ENCODE assay signal across 8 cellular contexts in the genomic region with DNA sequence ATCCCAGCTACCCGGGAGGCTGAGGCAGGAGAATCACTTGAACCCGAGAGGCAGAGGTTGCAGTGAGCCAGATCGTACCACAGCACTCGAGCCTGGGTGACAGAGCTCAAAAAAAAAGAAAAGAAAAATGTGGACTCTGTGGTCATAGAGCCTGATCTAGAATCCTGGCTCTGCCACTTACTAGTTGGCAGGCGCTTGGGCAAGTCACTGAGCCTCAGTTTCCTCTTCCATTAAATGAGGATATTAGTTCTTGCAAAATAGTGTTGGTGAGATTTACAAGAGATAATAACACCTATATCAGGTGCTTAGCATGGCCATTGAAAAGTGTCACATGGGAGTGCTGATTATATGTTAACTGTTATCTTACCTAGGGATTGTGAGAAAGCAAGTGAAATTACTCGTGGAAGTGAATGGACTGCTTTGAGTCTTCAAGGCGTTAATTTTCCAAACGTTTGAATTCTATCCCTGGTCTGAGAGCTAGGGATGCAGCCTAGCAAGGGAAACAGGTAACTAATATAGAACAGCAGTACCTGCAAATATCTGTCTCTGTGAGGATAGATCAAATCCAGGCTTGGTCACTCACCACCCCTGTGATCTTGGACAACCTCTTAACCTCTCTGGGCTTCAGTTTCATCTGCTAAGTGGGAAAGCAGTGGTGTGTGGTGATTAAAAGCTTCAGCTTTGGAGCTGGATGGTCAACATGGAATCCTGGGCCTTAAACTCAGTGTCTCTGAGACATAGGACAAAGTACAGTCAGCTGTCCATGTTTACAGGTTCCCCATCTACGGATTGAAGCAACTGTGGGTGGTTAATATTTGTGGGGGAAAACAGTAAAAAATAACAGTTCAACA. TPM values are rescaled to one million over a fixed set of nuclear protein-coding genes. Genes with fewer than 3 reads are reported as not detected.
DNase-seq lines count a peak whose midpoint lies in the region; ATAC-seq and TF ChIP-seq lines count a peak whose summit lies in the region.

No MANE protein-coding gene starts in this region.

- ATAC-seq in HG03520 (IDR thresholded peaks at IDR 0.05; ENCODE audit: unreplicated experiment): no peak

- no peaks in the 10 kb centered on the region for H3K27me3 Mint-ChIP-seq in activated naive CD8-positive, alpha-beta T cell treated with anti-CD3 and anti-CD28 coated beads for 36 hours

- no peaks in the 10 kb centered on the region for H3K9me3 ChIP-seq in tibial artery

- peak; percentile 53 for DNase-seq in activated CD8-positive, alpha-beta memory T cell treated with anti-CD3 and anti-CD28 coated beads for 24 hours
- DNase-seq in activated CD8-positive, alpha-beta memory T cell treated with anti-CD3 and anti-CD28 coated beads, Interleukin-2, amount 50 U/mL, for 4 hours: no peak
- no peak for DNase-seq in activated naive CD8-positive, alpha-beta T cell treated with anti-CD3 and anti-CD28 coated beads for 36 hours
- DNase-seq in lower leg skin (ENCODE audit: low spot score in 2 of 2) (no peak), tibial artery (no peak), COR-L47 (lab: John Stamatoyannopoulos, UW) (no peak), NCI-H526 treated with DMSO at 0.1 percent for 48 hours (lab: John Stamatoyannopoulos, UW) (no peak)

- peaks cover 8% of the 10 kb centered on the region for H3K9me3 Mint-ChIP-seq in activated naive CD8-positive, alpha-beta T cell treated with anti-CD3 and anti-CD28 coated beads for 36 hours

- H3K4me1 Mint-ChIP-seq in activated naive CD8-positive, alpha-beta T cell treated with anti-CD3 and anti-CD28 coated beads for 36 hours: peaks cover 70% of the 10 kb centered on the region

- TF ChIP-seq POLR2A in lower leg skin (IDR thresholded peaks at IDR 0.05): no peak

- peak overlapping the region; percentile 99 for H3K27ac Mint-ChIP-seq in activated naive CD8-positive, alpha-beta T cell treated with anti-CD3 and anti-CD28 coated beads for 36 hours

- peaks cover 0 to 14% (median 9%) of the 10 kb centered on the region in 4 donors for H3K4me1 ChIP-seq in tibial artery

- no peaks in the 10 kb centered on the region for H3K27me3 ChIP-seq in tibial artery

- peaks cover 54% of the 10 kb centered on the region for H3K36me3 Mint-ChIP-seq in activated naive CD8-positive, alpha-beta T cell treated with anti-CD3 and anti-CD28 coated beads for 36 hours

- WGBS in lower leg skin, 2 donors: 83 to 85% methylated on average over 9 of the region's 9 CpGs

- H3K27ac ChIP-seq in tibial artery: peak overlapping the region; percentile 89

- intact Hi-C loops in lower leg skin (cut with DNase I; ENCODE audit: low total_unique reads): loop anchor here (5.0 kb wide), 1 partner anchor 43 kb away; a partner anchor contains a TSS
- intact Hi-C loops in tibial artery (cut with DNase I; ENCODE audit: low total_unique reads): no loop called here

- H3K4me3 Mint-ChIP-seq in activated naive CD8-positive, alpha-beta T cell treated with anti-CD3 and anti-CD28 coated beads for 36 hours: peak overlapping the region; percentile 98

- peak overlapping the region; percentile 71 for H3K4me3 ChIP-seq in lower leg skin (ENCODE audit: low read depth, poor library complexity, severe bottlenecking)
- peak overlapping the region; percentile 82 to 95 for H3K4me3 ChIP-seq in tibial artery

- TF ChIP-seq CTCF in lower leg skin (IDR thresholded peaks at IDR 0.05) (no peak), tibial artery (IDR thresholded peaks at IDR 0.05) (no peak)

- no peaks in the 10 kb centered on the region for H3K36me3 ChIP-seq in tibial artery

RNA-seq across cellular contexts. Expression of a gene that starts 1.0 kb away (rescaled TPM):
- total RNA-seq in activated naive CD8-positive, alpha-beta T cell treated with anti-CD3 and anti-CD28 coated beads for 36 hours: 100 to 1,000 TPM; 133 to 146 TPM
- 10 to 100 TPM; 17.3 to 29.2 (median 21.1) TPM for total RNA-seq in lower leg skin

RNA-seq across cellular contexts. Expression of a gene that starts 44.2 kb away (rescaled TPM):
- total RNA-seq in activated naive CD8-positive, alpha-beta T cell treated with anti-CD3 and anti-CD28 coated beads for 36 hours: 100 to 1,000 TPM; 183 to 190 TPM
- total RNA-seq in lower leg skin: 10 to 100 TPM; 22.3 to 35.0 (median 25.1) TPM

Comparison
In these comparisons a context has a peak if more than half of its experiments do, and no peak if none do; other contexts are left out.
1. RNA of a gene that starts 1.0 kb away (total RNA-seq): 133 to 146 TPM in activated naive CD8-positive, alpha-beta T cell treated with anti-CD3 and anti-CD28 coated beads for 36 hours; 17.3 to 29.2 TPM in lower leg skin; every median in the first group is over 4 times any median in the second.
2. RNA of a gene that starts 44.2 kb away (total RNA-seq): 183 to 190 TPM in activated naive CD8-positive, alpha-beta T cell treated with anti-CD3 and anti-CD28 coated beads for 36 hours; 22.3 to 35.0 TPM in lower leg skin; every median in the first group is over 4 times any median in the second.